In the genomic region with DNA sequence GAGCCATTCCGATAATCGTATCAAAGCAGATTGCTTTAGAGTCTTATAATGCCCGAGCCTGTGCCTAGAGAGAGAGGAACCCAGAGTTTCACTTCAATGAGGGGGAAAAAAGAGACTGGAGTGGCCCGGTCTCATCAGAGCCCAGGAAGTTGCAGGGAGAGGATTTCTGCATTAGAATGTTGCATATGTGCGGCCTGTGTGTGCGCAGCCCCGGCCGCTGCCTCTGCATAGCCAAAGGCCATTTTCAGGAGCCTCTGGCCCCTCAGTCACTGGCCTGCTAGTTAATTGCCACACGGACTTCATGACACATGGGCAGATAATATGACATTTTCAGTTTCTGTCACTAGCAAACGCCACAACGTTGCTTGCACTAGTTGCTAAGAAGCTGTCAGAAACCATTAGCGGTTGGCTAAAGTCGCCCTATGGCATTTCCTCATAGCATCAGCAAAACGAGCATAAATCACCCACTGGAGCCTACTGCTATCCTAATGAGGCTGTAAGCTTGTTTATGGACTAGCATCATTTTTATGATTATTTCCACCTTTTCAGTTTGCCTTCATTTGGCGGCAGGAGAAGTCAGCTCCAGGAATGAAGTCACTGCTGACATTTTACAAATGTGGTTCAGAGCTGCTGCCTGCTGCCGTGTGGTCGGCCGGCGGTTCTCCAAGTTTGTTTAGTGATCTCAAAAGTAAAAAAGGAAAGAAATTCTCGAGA, we compare ENCODE assay signal across 1 cellular context.
TF ChIP-seq lines count a peak whose summit lies in the region.

No MANE protein-coding gene starts in this region.

TF ChIP-seq in WTC11, 78 proteins besides CTCF, POLR2A, EP300 and RAD21 (continued from another document):
- TF ChIP-seq RELA (CRISPR knock-in tag; IDR thresholded peaks at IDR 0.05; ENCODE audit: borderline replicate concordance) (no peak), PRRX2 (CRISPR knock-in tag; IDR thresholded peaks at IDR 0.05) (no peak), ETV6 (CRISPR knock-in tag; IDR thresholded peaks at IDR 0.05) (no peak), SOX15 (CRISPR knock-in tag; IDR thresholded peaks at IDR 0.05) (no peak), NR3C1 (CRISPR knock-in tag; conservative IDR thresholded peaks at IDR 0.05; ENCODE audit: low read depth) (no peak), GRHL2 (CRISPR knock-in tag; IDR thresholded peaks at IDR 0.05; ENCODE audit: insufficient replicate concordance, severe bottlenecking) (no peak), SMAD4 (CRISPR knock-in tag; IDR thresholded peaks at IDR 0.05) (no peak)
- TF ChIP-seq, protein P1, sequence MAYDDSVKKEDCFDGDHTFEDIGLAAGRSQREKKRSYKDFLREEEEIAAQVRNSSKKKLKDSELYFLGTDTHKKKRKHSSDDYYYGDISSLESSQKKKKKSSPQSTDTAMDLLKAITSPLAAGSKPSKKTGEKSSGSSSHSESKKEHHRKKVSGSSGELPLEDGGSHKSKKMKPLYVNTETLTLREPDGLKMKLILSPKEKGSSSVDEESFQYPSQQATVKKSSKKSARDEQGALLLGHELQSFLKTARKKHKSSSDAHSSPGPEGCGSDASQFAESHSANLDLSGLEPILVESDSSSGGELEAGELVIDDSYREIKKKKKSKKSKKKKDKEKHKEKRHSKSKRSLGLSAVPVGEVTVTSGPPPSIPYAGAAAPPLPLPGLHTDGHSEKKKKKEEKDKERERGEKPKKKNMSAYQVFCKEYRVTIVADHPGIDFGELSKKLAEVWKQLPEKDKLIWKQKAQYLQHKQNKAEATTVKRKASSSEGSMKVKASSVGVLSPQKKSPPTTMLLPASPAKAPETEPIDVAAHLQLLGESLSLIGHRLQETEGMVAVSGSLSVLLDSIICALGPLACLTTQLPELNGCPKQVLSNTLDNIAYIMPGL (CRISPR knock-in tag; IDR thresholded peaks at IDR 0.05), result no peak
- TF ChIP-seq, protein P2, sequence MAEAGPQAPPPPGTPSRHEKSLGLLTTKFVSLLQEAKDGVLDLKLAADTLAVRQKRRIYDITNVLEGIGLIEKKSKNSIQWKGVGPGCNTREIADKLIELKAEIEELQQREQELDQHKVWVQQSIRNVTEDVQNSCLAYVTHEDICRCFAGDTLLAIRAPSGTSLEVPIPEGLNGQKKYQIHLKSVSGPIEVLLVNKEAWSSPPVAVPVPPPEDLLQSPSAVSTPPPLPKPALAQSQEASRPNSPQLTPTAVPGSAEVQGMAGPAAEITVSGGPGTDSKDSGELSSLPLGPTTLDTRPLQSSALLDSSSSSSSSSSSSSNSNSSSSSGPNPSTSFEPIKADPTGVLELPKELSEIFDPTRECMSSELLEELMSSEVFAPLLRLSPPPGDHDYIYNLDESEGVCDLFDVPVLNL (CRISPR knock-in tag; IDR thresholded peaks at IDR 0.05; ENCODE audit: borderline replicate concordance, low read depth), result no peak
- TF ChIP-seq, protein P3, sequence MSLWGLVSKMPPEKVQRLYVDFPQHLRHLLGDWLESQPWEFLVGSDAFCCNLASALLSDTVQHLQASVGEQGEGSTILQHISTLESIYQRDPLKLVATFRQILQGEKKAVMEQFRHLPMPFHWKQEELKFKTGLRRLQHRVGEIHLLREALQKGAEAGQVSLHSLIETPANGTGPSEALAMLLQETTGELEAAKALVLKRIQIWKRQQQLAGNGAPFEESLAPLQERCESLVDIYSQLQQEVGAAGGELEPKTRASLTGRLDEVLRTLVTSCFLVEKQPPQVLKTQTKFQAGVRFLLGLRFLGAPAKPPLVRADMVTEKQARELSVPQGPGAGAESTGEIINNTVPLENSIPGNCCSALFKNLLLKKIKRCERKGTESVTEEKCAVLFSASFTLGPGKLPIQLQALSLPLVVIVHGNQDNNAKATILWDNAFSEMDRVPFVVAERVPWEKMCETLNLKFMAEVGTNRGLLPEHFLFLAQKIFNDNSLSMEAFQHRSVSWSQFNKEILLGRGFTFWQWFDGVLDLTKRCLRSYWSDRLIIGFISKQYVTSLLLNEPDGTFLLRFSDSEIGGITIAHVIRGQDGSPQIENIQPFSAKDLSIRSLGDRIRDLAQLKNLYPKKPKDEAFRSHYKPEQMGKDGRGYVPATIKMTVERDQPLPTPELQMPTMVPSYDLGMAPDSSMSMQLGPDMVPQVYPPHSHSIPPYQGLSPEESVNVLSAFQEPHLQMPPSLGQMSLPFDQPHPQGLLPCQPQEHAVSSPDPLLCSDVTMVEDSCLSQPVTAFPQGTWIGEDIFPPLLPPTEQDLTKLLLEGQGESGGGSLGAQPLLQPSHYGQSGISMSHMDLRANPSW (CRISPR knock-in tag; conservative IDR thresholded peaks at IDR 0.05; ENCODE audit: low read depth), result no peak
- TF ChIP-seq, protein P4, sequence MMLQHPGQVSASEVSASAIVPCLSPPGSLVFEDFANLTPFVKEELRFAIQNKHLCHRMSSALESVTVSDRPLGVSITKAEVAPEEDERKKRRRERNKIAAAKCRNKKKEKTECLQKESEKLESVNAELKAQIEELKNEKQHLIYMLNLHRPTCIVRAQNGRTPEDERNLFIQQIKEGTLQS (CRISPR knock-in tag; conservative IDR thresholded peaks at IDR 0.05), result no peak
